1 cellular context compared by ENCODE assay signal in the genomic region with DNA sequence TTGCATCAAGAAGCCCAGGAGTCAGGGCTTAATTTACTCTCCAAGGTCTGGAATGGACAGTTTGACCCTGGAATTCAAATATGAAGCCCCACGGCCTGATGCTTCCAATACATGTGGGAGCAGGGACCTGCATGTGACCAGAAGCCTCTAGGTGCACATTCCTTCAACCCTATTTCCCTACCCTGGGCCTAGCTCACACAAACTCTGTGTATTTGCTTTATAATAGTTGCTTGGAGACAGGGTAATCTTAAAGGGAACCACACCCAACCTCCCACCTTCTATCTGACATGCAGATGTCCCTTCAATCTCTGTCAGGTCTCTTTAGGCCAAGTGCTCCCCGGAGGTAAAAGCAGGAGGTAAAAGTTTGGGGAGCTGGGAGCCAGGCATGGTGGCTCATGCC.
TF ChIP-seq lines count a peak whose summit lies in the region.

No MANE protein-coding gene starts in this region.

TF ChIP-seq in HepG2, 621 proteins besides CTCF, POLR2A, EP300 and RAD21:
- TF ChIP-seq RFX1 (IDR thresholded peaks at IDR 0.05) = 0 out of 2 replicates have a peak, but pooled peaks have one; percentile 12
- no peak for TF ChIP-seq ZMYM2 (CRISPR knock-in tag; IDR thresholded peaks at IDR 0.05)
- TF ChIP-seq ARID2 (CRISPR knock-in tag; IDR thresholded peaks at IDR 0.05; ENCODE audit: borderline replicate concordance) = no peak
